ENCODE assay signal across 20 cellular contexts in genomic region chr3:16322189-16322588, GRCh38. TPM values are rescaled to one million over a fixed set of nuclear protein-coding genes. Genes with fewer than 3 reads are reported as not detected.
A peak's percentile ranks its signal among the peaks of the same experiment; 100 is the strongest.
DNase-seq lines count a peak whose midpoint lies in the region; ATAC-seq and TF ChIP-seq lines count a peak whose summit lies in the region.
"Had no signal": no experiment of that assay in that cellular context is flagged by ENCODE, and none has a peak within 500 bp of the region (broad histone marks: within the 10 kb centered on the region; RNA-seq: fewer than 3 reads in every experiment).

No MANE protein-coding gene starts in this region.

- intact Hi-C loops in left ventricle myocardium superior (cut with micrococcal nuclease), result no loop called here

- H3K27ac Mint-ChIP-seq in central memory CD8-positive, alpha-beta T cell (ENCODE audit: low read depth), result peak overlapping the region; percentile 21
- peak overlapping the region; percentile 20 for H3K27ac Mint-ChIP-seq in stimulated activated naive B cell treated with anti-CD40 and anti-IgM and Interleukin-4, amounts not matched to agents 10 μg/mL and 1 μg/mL and 100 μg/mL, for 72 hours
- H3K27ac Mint-ChIP-seq: endodermal cell, nephron progenitor cell, progenitor cell of endocrine pancreas had no signal

- peaks cover 51% of the 10 kb centered on the region for H3K36me3 ChIP-seq in right atrium auricular region

- TF ChIP-seq EP300 in Ishikawa (IDR thresholded peaks at IDR 0.05; ENCODE audit: borderline replicate concordance), result no peak

- H3K4me3 ChIP-seq in right atrium auricular region, result no peak overlapping the region
- H3K4me3 ChIP-seq: SJCRH30, smooth muscle cell had no signal

- no peaks in the 10 kb centered on the region for H3K27me3 ChIP-seq in right atrium auricular region
- H3K27me3 ChIP-seq: SJCRH30 had no signal

- H3K27me3 Mint-ChIP-seq in central memory CD8-positive, alpha-beta T cell, result no peaks in the 10 kb centered on the region
- H3K27me3 Mint-ChIP-seq in stimulated activated naive B cell treated with anti-CD40 and anti-IgM and Interleukin-4, amounts not matched to agents 10 μg/mL and 1 μg/mL and 100 μg/mL, for 72 hours, result no peaks in the 10 kb centered on the region
- H3K27me3 Mint-ChIP-seq: progenitor cell of endocrine pancreas had no signal

- TF ChIP-seq RAD21 in Ishikawa (IDR thresholded peaks at IDR 0.05; ENCODE audit: low read depth), result no peak

- peaks cover 34% of the 10 kb centered on the region for H3K4me1 Mint-ChIP-seq in central memory CD8-positive, alpha-beta T cell
- H3K4me1 Mint-ChIP-seq in stimulated activated naive B cell treated with anti-CD40 and anti-IgM and Interleukin-4, amounts not matched to agents 10 μg/mL and 1 μg/mL and 100 μg/mL, for 72 hours, result peaks cover 15 to 36% of the 10 kb centered on the region in 2 donors

- H3K9me3 Mint-ChIP-seq in central memory CD8-positive, alpha-beta T cell, result no peaks in the 10 kb centered on the region
- no peaks in the 10 kb centered on the region for H3K9me3 Mint-ChIP-seq in stimulated activated naive B cell treated with anti-CD40 and anti-IgM and Interleukin-4, amounts not matched to agents 10 μg/mL and 1 μg/mL and 100 μg/mL, for 72 hours
- H3K9me3 Mint-ChIP-seq: activated T-cell treated with anti-CD3 and anti-CD28 coated beads, Interleukin-2, amount 50 U/mL, for 4 hours; endodermal cell; nephron progenitor cell had no signal

- no peaks in the 10 kb centered on the region for H3K9me3 ChIP-seq in right atrium auricular region
- H3K9me3 ChIP-seq: SJCRH30 had no signal

- no peak overlapping the region for H3K27ac ChIP-seq in right atrium auricular region
- H3K27ac ChIP-seq: SJCRH30 had no signal

- no peaks in the 10 kb centered on the region for H3K4me1 ChIP-seq in right atrium auricular region
- H3K4me1 ChIP-seq: SJCRH30 had no signal

- H3K4me3 Mint-ChIP-seq in central memory CD8-positive, alpha-beta T cell, result no peak overlapping the region
- H3K4me3 Mint-ChIP-seq in stimulated activated naive B cell treated with anti-CD40 and anti-IgM and Interleukin-4, amounts not matched to agents 10 μg/mL and 1 μg/mL and 100 μg/mL, for 72 hours, result peak overlapping the region in 1 of 2 donors; percentile 30
- H3K4me3 Mint-ChIP-seq: activated T-cell treated with anti-CD3 and anti-CD28 coated beads, Interleukin-2, amount 50 U/mL, for 4 hours; endodermal cell; nephron progenitor cell had no signal

- peak; percentile 16 for ATAC-seq in left ventricle myocardium superior
- no peak for ATAC-seq in central memory CD8-positive, alpha-beta T cell (replicated peaks; ENCODE audit: extremely low read depth, poor library complexity, severe bottlenecking)
- ATAC-seq in stimulated activated naive B cell treated with anti-CD40 and anti-IgM and Interleukin-4, amounts not matched to agents 10 μg/mL and 1 μg/mL and 100 μg/mL, for 72 hours (replicated peaks), result no peak
- no peak for ATAC-seq in HG03354 (IDR thresholded peaks at IDR 0.05; ENCODE audit: poor library complexity, severe bottlenecking, unreplicated experiment)
- ATAC-seq: activated T-cell treated with anti-CD3 and anti-CD28 coated beads, Interleukin-2, amount 50 U/mL, for 4 hours had no signal

- TF ChIP-seq CTCF in right atrium auricular region (IDR thresholded peaks at IDR 0.05), result no peak

- H3K36me3 Mint-ChIP-seq in central memory CD8-positive, alpha-beta T cell (ENCODE audit: insufficient read depth), result peaks cover 59% of the 10 kb centered on the region
- H3K36me3 Mint-ChIP-seq in stimulated activated naive B cell treated with anti-CD40 and anti-IgM and Interleukin-4, amounts not matched to agents 10 μg/mL and 1 μg/mL and 100 μg/mL, for 72 hours, result peaks cover 52 to 77% of the 10 kb centered on the region in 2 donors

- DNase-seq in left ventricle myocardium superior (no peak), right atrium auricular region (ENCODE audit: low spot score) (no peak), superior temporal gyrus (ENCODE audit: extremely low spot score) (no peak), NCI-H1105 (lab: John Stamatoyannopoulos, UW) (no peak)
- DNase-seq in central memory CD8-positive, alpha-beta T cell (ENCODE audit: low spot score in 2 of 2), result no peak
- DNase-seq in stimulated activated naive B cell treated with anti-CD40 and anti-IgM and Interleukin-4, amounts not matched to agents 10 μg/mL and 1 μg/mL and 100 μg/mL, for 72 hours, result no peak
- DNase-seq: activated CD4-positive, alpha-beta T cell treated with anti-CD3 and anti-CD28 coated beads for 1 hour; activated T-cell treated with anti-CD3 and anti-CD28 coated beads, Interleukin-2, amount 50 U/mL, for 4 hours; AML-193; amygdala; mesendoderm; NCI-H1092 treated with DMSO at 0.1 percent for 48 hours; nephron progenitor cell; SJCRH30; stimulated activated CD8-positive, alpha-beta memory T cell treated with anti-CD3 and anti-CD28 coated beads, Interleukin-4, amount 100 ng/mL, for 48 hours had no signal

TF ChIP-seq in Ishikawa, 13 proteins besides CTCF, POLR2A, EP300 and RAD21:
- TF ChIP-seq ZBTB7A (IDR thresholded peaks at IDR 0.05; ENCODE audit: low read depth), result no peak
- TF ChIP-seq NFIC (IDR thresholded peaks at IDR 0.05), result peak; percentile 64
- peak; percentile 79 for TF ChIP-seq TEAD4 (IDR thresholded peaks at IDR 0.05)

RNA-seq across cellular contexts. Expression of gene OXNAD1, which starts 57.2 kb away (rescaled TPM):
- total RNA-seq in left ventricle myocardium superior, result 15.4 TPM
- 10 to 100 TPM in 1 of 2 donors, 1 to 10 TPM in 1; 9.8 to 15.7 TPM for total RNA-seq in right atrium auricular region

RNA-seq across cellular contexts. Expression of gene DPH3, which starts 57.4 kb away (rescaled TPM):
- total RNA-seq in left ventricle myocardium superior, result 18.2 TPM
- total RNA-seq in right atrium auricular region, result 10 to 100 TPM; 17.3 to 17.7 TPM
